ENCODE assay signal across 12 cellular contexts in the genomic region with DNA sequence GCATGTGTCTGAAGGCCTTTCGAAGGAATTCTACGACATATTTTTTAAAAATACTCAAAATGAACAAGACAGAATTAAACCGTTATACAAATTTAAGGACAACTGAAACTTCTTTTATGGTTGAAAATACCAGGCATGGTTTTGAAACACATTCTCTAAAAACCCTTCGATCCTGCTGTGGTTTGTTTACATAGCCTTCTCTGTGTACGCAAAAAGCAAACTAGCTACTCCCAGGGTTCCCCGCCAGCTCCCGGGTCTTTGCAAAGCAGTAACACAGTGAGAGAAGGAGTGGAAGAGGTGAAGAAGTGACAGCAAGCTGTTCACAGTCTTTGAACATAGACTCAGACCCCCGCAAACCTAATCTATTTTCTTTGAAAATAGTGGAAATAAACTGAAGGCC. TPM values are rescaled to one million over a fixed set of nuclear protein-coding genes. Genes with fewer than 3 reads are reported as not detected.
A peak's percentile ranks its signal among the peaks of the same experiment; 100 is the strongest.
DNase-seq lines count a peak whose midpoint lies in the region; ATAC-seq and TF ChIP-seq lines count a peak whose summit lies in the region.
"Had no signal": no experiment of that assay in that cellular context is flagged by ENCODE, and none has a peak within 500 bp of the region (broad histone marks: within the 10 kb centered on the region; RNA-seq: fewer than 3 reads in every experiment).

No MANE protein-coding gene starts in this region.

- H3K27ac ChIP-seq in OCI-LY1 (ENCODE audit: low read depth, low read length, poor library complexity, severe bottlenecking) (peak overlapping the region; percentile 99), esophagus muscularis mucosa (replicated peaks in 1 of 4) (no peak overlapping the region)
- H3K27ac ChIP-seq: right atrium auricular region, SJSA1 had no signal

- no peaks in the 10 kb centered on the region for H3K36me3 Mint-ChIP-seq in activated CD4-positive, alpha-beta T cell treated with anti-CD3 and anti-CD28 coated beads for 36 hours (ENCODE audit: low read depth)
- no peaks in the 10 kb centered on the region for H3K36me3 Mint-ChIP-seq in progenitor cell of endocrine pancreas (ENCODE audit: insufficient read depth)

- no peaks in the 10 kb centered on the region for H3K36me3 ChIP-seq in OCI-LY1 (ENCODE audit: insufficient read depth, low read length)
- peaks cover 0 to 24% (median 14%) of the 10 kb centered on the region in 4 donors for H3K36me3 ChIP-seq in esophagus muscularis mucosa
- H3K36me3 ChIP-seq: SJSA1 had no signal

- peak overlapping the region; percentile 13; the same call in 1 of the 2 replicates for H3K9ac ChIP-seq in OCI-LY1 (ENCODE audit: low read length)

- ATAC-seq in activated CD4-positive, alpha-beta T cell treated with anti-CD3 and anti-CD28 coated beads for 36 hours: no peak
- no peak for ATAC-seq in HG03342 (IDR thresholded peaks at IDR 0.05; ENCODE audit: unreplicated experiment)

- DNase-seq in activated CD4-positive, alpha-beta T cell treated with anti-CD3 and anti-CD28 coated beads for 36 hours: no peak
- no peak for DNase-seq in activated CD4-positive, alpha-beta T cell treated with anti-CD3 and anti-CD28 coated beads, Interleukin-2, amount 50 U/mL, for 4 hours
- peak; percentile 79 for DNase-seq in choroid plexus epithelial cell (ENCODE audit: low read depth)
- DNase-seq in progenitor cell of endocrine pancreas (ENCODE audit: low spot score, unreplicated experiment): no peak
- DNase-seq in globus pallidus (ENCODE audit: low spot score): no peak
- no peak for DNase-seq in esophagus muscularis mucosa (ENCODE audit: extremely low spot score)
- DNase-seq: activated B cell treated with CpG ODN at 0.5 μM for 24 hours, GF-D8 had no signal

- peak overlapping the region; percentile 97 for H3K27ac Mint-ChIP-seq in activated CD4-positive, alpha-beta T cell treated with anti-CD3 and anti-CD28 coated beads for 36 hours
- peak overlapping the region; percentile 94 for H3K27ac Mint-ChIP-seq in progenitor cell of endocrine pancreas
- H3K27ac Mint-ChIP-seq: activated B cell treated with CpG ODN at 0.5 μM for 24 hours had no signal

- TF ChIP-seq CTCF in OCI-LY1 (IDR thresholded peaks at IDR 0.05; ENCODE audit: low read length) (no peak), choroid plexus epithelial cell (conservative IDR thresholded peaks at IDR 0.05; ENCODE audit: low read depth, low read length) (no peak), progenitor cell of endocrine pancreas (IDR thresholded peaks at IDR 0.05; ENCODE audit: unreplicated experiment) (no peak), esophagus muscularis mucosa (IDR thresholded peaks at IDR 0.05) (no peak)

- POLR2A ChIA-PET in activated CD4-positive, alpha-beta T cell treated with anti-CD3 and anti-CD28 coated beads for 36 hours (lab: Charles Lee): no interaction called here

- no peaks in the 10 kb centered on the region for H4K20me1 ChIP-seq in OCI-LY1 (ENCODE audit: insufficient read depth, low read length)

- H3K4me2 ChIP-seq in OCI-LY1 (ENCODE audit: low read length): peak overlapping the region; percentile 42

- H3F3A ChIP-seq in OCI-LY1 (ENCODE audit: insufficient read depth, low read length): no peaks in the 10 kb centered on the region

- no peak for TF ChIP-seq POLR2A in esophagus muscularis mucosa (IDR thresholded peaks at IDR 0.05; ENCODE audit: low read depth)

- intact Hi-C loops in activated CD4-positive, alpha-beta T cell treated with anti-CD3 and anti-CD28 coated beads for 36 hours (cut with DNase I, micrococcal nuclease): loop anchor here (5.0 to 10.0 kb wide), 5 partner anchors 43 to 805 kb away; a partner anchor contains a TSS
- intact Hi-C loops in esophagus muscularis mucosa (cut with DNase I): no loop called here

- no peaks in the 10 kb centered on the region for H3K9me2 ChIP-seq in OCI-LY1 (ENCODE audit: low read depth, low read length)

- no peak overlapping the region for H2AFZ ChIP-seq in OCI-LY1 (ENCODE audit: low read length)

- 91% methylated on average over 8 of the region's 8 CpGs for WGBS in esophagus muscularis mucosa

- no peaks in the 10 kb centered on the region for H3K79me2 ChIP-seq in OCI-LY1 (ENCODE audit: insufficient read depth, low read length)

- H3K9me3 Mint-ChIP-seq in activated CD4-positive, alpha-beta T cell treated with anti-CD3 and anti-CD28 coated beads for 36 hours (ENCODE audit: low read depth): no peaks in the 10 kb centered on the region
- no peaks in the 10 kb centered on the region for H3K9me3 Mint-ChIP-seq in progenitor cell of endocrine pancreas (ENCODE audit: low read depth)
- H3K9me3 Mint-ChIP-seq: activated B cell treated with CpG ODN at 0.5 μM for 24 hours had no signal

- H3K4me3 ChIP-seq in OCI-LY1 (ENCODE audit: low read depth, low read length, poor library complexity, severe bottlenecking): no peak overlapping the region
- no peak overlapping the region for H3K4me3 ChIP-seq in choroid plexus epithelial cell (ENCODE audit: low read depth, low read length)
- no peak overlapping the region for H3K4me3 ChIP-seq in esophagus muscularis mucosa
- H3K4me3 ChIP-seq: right atrium auricular region, SJSA1 had no signal

- CTCF ChIA-PET in activated CD4-positive, alpha-beta T cell treated with anti-CD3 and anti-CD28 coated beads for 36 hours (lab: Charles Lee): interaction anchor here (0.6 to 1.0 kb wide), 2 partner anchors 32 to 220 kb away, joined by 3 read pairs; no protein-coding TSS in a partner anchor

- H3K4me3 Mint-ChIP-seq in activated CD4-positive, alpha-beta T cell treated with anti-CD3 and anti-CD28 coated beads for 36 hours: peak overlapping the region; percentile 60
- peak overlapping the region; percentile 19 for H3K4me3 Mint-ChIP-seq in progenitor cell of endocrine pancreas (ENCODE audit: low read depth)
- H3K4me3 Mint-ChIP-seq: activated B cell treated with CpG ODN at 0.5 μM for 24 hours had no signal

- H3K27me3 ChIP-seq in OCI-LY1 (ENCODE audit: insufficient read depth, low read length): no peaks in the 10 kb centered on the region
- no peaks in the 10 kb centered on the region for H3K27me3 ChIP-seq in esophagus muscularis mucosa
- H3K27me3 ChIP-seq: right atrium auricular region, SJSA1 had no signal

- H3K4me1 ChIP-seq in OCI-LY1 (ENCODE audit: insufficient read depth, low read length, severe bottlenecking) (peaks cover 89% of the 10 kb centered on the region), esophagus muscularis mucosa (peaks cover 12 to 25% (median 18%) of the 10 kb centered on the region in 4 donors)
- H3K4me1 ChIP-seq: SJSA1 had no signal

- H3K9me3 ChIP-seq in OCI-LY1 (ENCODE audit: low read length) (no peaks in the 10 kb centered on the region), esophagus muscularis mucosa (peaks cover 0 to 12% (median 2%) of the 10 kb centered on the region in 4 donors)
- H3K9me3 ChIP-seq: SJSA1 had no signal

- H3K4me1 Mint-ChIP-seq in activated CD4-positive, alpha-beta T cell treated with anti-CD3 and anti-CD28 coated beads for 36 hours: peaks cover 93% of the 10 kb centered on the region
- H3K4me1 Mint-ChIP-seq in progenitor cell of endocrine pancreas (ENCODE audit: low read depth): peaks cover 41% of the 10 kb centered on the region

- no peak for TF ChIP-seq EP300 in esophagus muscularis mucosa (IDR thresholded peaks at IDR 0.05)

- H3K27me3 Mint-ChIP-seq in activated CD4-positive, alpha-beta T cell treated with anti-CD3 and anti-CD28 coated beads for 36 hours: no peaks in the 10 kb centered on the region
- peaks cover 4% of the 10 kb centered on the region for H3K27me3 Mint-ChIP-seq in progenitor cell of endocrine pancreas

RNA-seq across cellular contexts. Expression of a gene that starts 2.2 kb away (rescaled TPM):
- total RNA-seq in activated CD4-positive, alpha-beta T cell treated with anti-CD3 and anti-CD28 coated beads for 36 hours: 10 to 100 TPM; 48.8 to 49.3 TPM
- total RNA-seq in progenitor cell of endocrine pancreas: 36.6 and 38.5 TPM in 2 replicates
- total RNA-seq in esophagus muscularis mucosa: 10 to 100 TPM; 17.8 to 27.8 (median 23.7) TPM
